In the genomic region with DNA sequence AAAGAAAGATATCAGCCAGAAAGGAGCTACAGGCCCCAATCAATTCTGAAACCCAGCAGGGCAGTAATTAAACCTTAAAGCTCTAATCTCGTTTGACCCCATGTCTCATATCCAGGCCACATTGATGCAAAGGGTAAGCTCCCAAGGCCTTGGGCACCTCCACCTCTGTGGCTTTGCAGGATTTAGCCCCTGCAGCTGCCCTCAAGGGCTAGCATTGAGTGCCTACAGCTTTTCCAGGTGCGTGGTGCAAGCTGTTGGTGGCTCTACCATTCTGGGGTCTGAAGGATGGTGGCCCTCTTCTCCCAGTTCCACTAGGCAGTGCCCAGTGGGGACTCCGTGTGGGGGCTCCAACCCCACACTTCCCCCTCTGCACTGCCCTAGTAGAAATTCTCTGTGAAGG, we compare ENCODE assay signal across 8 cellular contexts.
"Had no signal": no experiment of that assay in that cellular context is flagged by ENCODE, and none has a peak within 500 bp of the region (broad histone marks: within the 10 kb centered on the region; RNA-seq: fewer than 3 reads in every experiment).

No MANE protein-coding gene starts in this region.

- DNase-seq: GM23248, GOT3, H7, HFFc6, IMR-90 had no signal

- ATAC-seq: HCT116, K562 had no signal

- H3K9me3 ChIP-seq: HAP-1 had no signal

- H3K4me3 ChIP-seq: GM23248, HAP-1, K562 had no signal

- H3K36me3 ChIP-seq: HAP-1 had no signal

- H3K27ac ChIP-seq: GM23248 had no signal

- H3K27ac Mint-ChIP-seq: HFFc6 had no signal

- H3K4me1 ChIP-seq: HAP-1 had no signal

- H3K4me3 Mint-ChIP-seq: HFFc6 had no signal
